ENCODE assay signal across 9 cellular contexts in genomic region chr1:234963904-234964702, GRCh38.
A peak's percentile ranks its signal among the peaks of the same experiment; 100 is the strongest.
DNase-seq lines count a peak whose midpoint lies in the region; ATAC-seq and TF ChIP-seq lines count a peak whose summit lies in the region.
"Had no signal": no experiment of that assay in that cellular context is flagged by ENCODE, and none has a peak within 500 bp of the region (broad histone marks: within the 10 kb centered on the region; RNA-seq: fewer than 3 reads in every experiment).

No MANE protein-coding gene starts in this region.

- no peak for ATAC-seq in CD4-positive, CD25-positive, alpha-beta regulatory T cell (ENCODE audit: low read depth in 2 of 2)
- ATAC-seq in HG03175 (IDR thresholded peaks at IDR 0.05; ENCODE audit: unreplicated experiment) (no peak), GM18511 (IDR thresholded peaks at IDR 0.05; ENCODE audit: unreplicated experiment) (no peak), esophagus mucosa (no peak)

- H3K4me1 Mint-ChIP-seq in CD4-positive, CD25-positive, alpha-beta regulatory T cell: peaks cover 30 to 63% (median 57%) of the 10 kb centered on the region in 4 donors
- peaks cover 71% of the 10 kb centered on the region for H3K4me1 Mint-ChIP-seq in osteocyte (ENCODE audit: unreplicated experiment)

- H3K4me3 Mint-ChIP-seq in CD4-positive, CD25-positive, alpha-beta regulatory T cell: peak overlapping the region; percentile 39 to 82 (median 62)
- H3K4me3 Mint-ChIP-seq in osteocyte (ENCODE audit: unreplicated experiment): peak overlapping the region; percentile 65

- 71 to 79% methylated on average over 15 of the region's 15 CpGs for WGBS in esophagus squamous epithelium, 2 donors

- H3K27me3 ChIP-seq in CD4-positive, CD25-positive, alpha-beta regulatory T cell (ENCODE audit: control insufficient read depth, insufficient read depth, low read length): no peaks in the 10 kb centered on the region
- no peaks in the 10 kb centered on the region for H3K27me3 ChIP-seq in esophagus squamous epithelium

- TF ChIP-seq POLR2A in esophagus squamous epithelium (IDR thresholded peaks at IDR 0.05): no peak

- H3K9me3 Mint-ChIP-seq in CD4-positive, CD25-positive, alpha-beta regulatory T cell: no peaks in the 10 kb centered on the region
- no peaks in the 10 kb centered on the region for H3K9me3 Mint-ChIP-seq in osteocyte (ENCODE audit: unreplicated experiment)

- TF ChIP-seq CTCF in esophagus squamous epithelium (IDR thresholded peaks at IDR 0.05) (no peak), osteocyte (IDR thresholded peaks at IDR 0.05) (no peak)

- no peaks in the 10 kb centered on the region for H3K9me3 ChIP-seq in CD4-positive, CD25-positive, alpha-beta regulatory T cell (ENCODE audit: control insufficient read depth in 2 of 2, low read length in 2 of 2)
- H3K9me3 ChIP-seq in esophagus squamous epithelium: no peaks in the 10 kb centered on the region

- H3K27ac ChIP-seq in CD4-positive, CD25-positive, alpha-beta regulatory T cell (ENCODE audit: insufficient read depth, low read length, poor library complexity, severe bottlenecking): peak overlapping the region; percentile 84
- H3K27ac ChIP-seq in esophagus squamous epithelium: peak overlapping the region; percentile 41 to 85 (median 78)

- H3K27me3 Mint-ChIP-seq in CD4-positive, CD25-positive, alpha-beta regulatory T cell: no peaks in the 10 kb centered on the region
- no peaks in the 10 kb centered on the region for H3K27me3 Mint-ChIP-seq in osteocyte (ENCODE audit: unreplicated experiment)

- H3K27ac Mint-ChIP-seq in CD4-positive, CD25-positive, alpha-beta regulatory T cell: peak overlapping the region; percentile 93 to 97 (median 95)
- peak overlapping the region; percentile 96 for H3K27ac Mint-ChIP-seq in osteocyte (ENCODE audit: unreplicated experiment)

- no peaks in the 10 kb centered on the region for H3K36me3 ChIP-seq in CD4-positive, CD25-positive, alpha-beta regulatory T cell (ENCODE audit: control insufficient read depth, insufficient read depth, low read length)
- H3K36me3 ChIP-seq in esophagus squamous epithelium: no peaks in the 10 kb centered on the region

- peaks cover 4% of the 10 kb centered on the region for H3K36me3 Mint-ChIP-seq in CD4-positive, CD25-positive, alpha-beta regulatory T cell
- H3K36me3 Mint-ChIP-seq in osteocyte (ENCODE audit: unreplicated experiment): no peaks in the 10 kb centered on the region

- H3K4me1 ChIP-seq in CD4-positive, CD25-positive, alpha-beta regulatory T cell (ENCODE audit: control insufficient read depth, insufficient read depth, low read length, poor library complexity, severe bottlenecking): peaks cover 50% of the 10 kb centered on the region
- H3K4me1 ChIP-seq in esophagus squamous epithelium: peaks cover 29 to 64% (median 48%) of the 10 kb centered on the region in 3 donors

- DNase-seq in CD4-positive, CD25-positive, alpha-beta regulatory T cell: no peak
- DNase-seq in RPMI8226: peak; percentile 28
- DNase-seq in esophagus squamous epithelium (lab: John Stamatoyannopoulos, UW): no peak
- DNase-seq in osteocyte (ENCODE audit: extremely low spot score, unreplicated experiment): no peak
- no peak for DNase-seq in HPDE6-E6E7 (ENCODE audit: extremely low spot score)
- DNase-seq: NCI-H510A treated with DMSO at 0.1 percent for 48 hours had no signal

- H3K4me3 ChIP-seq in CD4-positive, CD25-positive, alpha-beta regulatory T cell (ENCODE audit: low read depth, low read length): peak overlapping the region; percentile 73
- H3K4me3 ChIP-seq in esophagus squamous epithelium: no peak overlapping the region

- intact Hi-C loops in esophagus squamous epithelium (cut with DNase I): no loop called here
